ENCODE assay signal across 12 cellular contexts in genomic region chr1:203536981-203537455, GRCh38. TPM values are rescaled to one million over a fixed set of nuclear protein-coding genes. Genes with fewer than 3 reads are reported as not detected.
A peak's percentile ranks its signal among the peaks of the same experiment; 100 is the strongest.
DNase-seq lines count a peak whose midpoint lies in the region; ATAC-seq and TF ChIP-seq lines count a peak whose summit lies in the region.
"Had no signal": no experiment of that assay in that cellular context is flagged by ENCODE, and none has a peak within 500 bp of the region (broad histone marks: within the 10 kb centered on the region; RNA-seq: fewer than 3 reads in every experiment).

No MANE protein-coding gene starts in this region.

- no peaks in the 10 kb centered on the region for H4K20me1 ChIP-seq in hepatocyte (ENCODE audit: insufficient read depth, poor library complexity, severe bottlenecking)

- TF ChIP-seq RAD21 in Ishikawa (IDR thresholded peaks at IDR 0.05; ENCODE audit: low read depth) = no peak

- H3K4me3 Mint-ChIP-seq in WTC11 (no peak overlapping the region), CD14-positive monocyte (no peak overlapping the region)
- no peak overlapping the region for H3K4me3 Mint-ChIP-seq in activated CD8-positive, alpha-beta T cell treated with anti-CD3 and anti-CD28 coated beads, Interleukin-2, amount 10 ng/mL, durations not matched to agents 7 days and 5 days
- H3K4me3 Mint-ChIP-seq: memory B cell had no signal

- H3K9me2 ChIP-seq in hepatocyte (replicated peaks; ENCODE audit: insufficient read depth) = no peaks in the 10 kb centered on the region

- H3K9me3 ChIP-seq in hepatocyte (ENCODE audit: low read depth) (no peaks in the 10 kb centered on the region), stomach smooth muscle (ENCODE audit: control insufficient read depth in 2 of 2, low read length in 2 of 2) (no peaks in the 10 kb centered on the region)

- H3K27me3 ChIP-seq in hepatocyte = no peaks in the 10 kb centered on the region
- no peaks in the 10 kb centered on the region for H3K27me3 ChIP-seq in stomach smooth muscle (ENCODE audit: control insufficient read depth in 1 of 2, insufficient read depth in 2 of 2, low read length in 2 of 2)

- CTCF ChIA-PET in WTC11 (lab: Charles Lee) = no interaction called here
- CTCF ChIA-PET in activated CD8-positive, alpha-beta T cell treated with anti-CD3 and anti-CD28 coated beads, Interleukin-2, amount 10 ng/mL, durations not matched to agents 7 days and 5 days (lab: Charles Lee) = interaction anchor here (1.2 kb wide), 1 partner anchor 164 kb away, joined by 3 read pairs; no protein-coding TSS in a partner anchor

- peaks cover 8% of the 10 kb centered on the region for H3K4me1 Mint-ChIP-seq in WTC11
- peaks cover 8% of the 10 kb centered on the region for H3K4me1 Mint-ChIP-seq in CD14-positive monocyte
- no peaks in the 10 kb centered on the region for H3K4me1 Mint-ChIP-seq in activated CD8-positive, alpha-beta T cell treated with anti-CD3 and anti-CD28 coated beads, Interleukin-2, amount 10 ng/mL, durations not matched to agents 7 days and 5 days (ENCODE audit: low read depth)
- H3K4me1 Mint-ChIP-seq: memory B cell had no signal

- no peak overlapping the region for H3K9ac ChIP-seq in stomach smooth muscle (ENCODE audit: low read length in 2 of 2)

- H2AFZ ChIP-seq in hepatocyte = no peak overlapping the region

- H3K27me3 Mint-ChIP-seq in WTC11 (ENCODE audit: low read depth) (no peaks in the 10 kb centered on the region; the same call in 1 of the 2 replicates), CD14-positive monocyte (ENCODE audit: low read depth in 3 of 3) (peaks cover 0 to 3% (median 2%) of the 10 kb centered on the region in 3 donors)
- peaks cover 10% of the 10 kb centered on the region for H3K27me3 Mint-ChIP-seq in activated CD8-positive, alpha-beta T cell treated with anti-CD3 and anti-CD28 coated beads, Interleukin-2, amount 10 ng/mL, durations not matched to agents 7 days and 5 days (ENCODE audit: low read depth)

- WGBS in hepatocyte (ENCODE audit: low lambda C conversion rate, missing lambda C conversion rate) = 43% methylated on average over 3 of the region's 3 CpGs

- H3K36me3 ChIP-seq in hepatocyte (replicated peaks; ENCODE audit: insufficient read depth, low read depth) (no peaks in the 10 kb centered on the region), stomach smooth muscle (ENCODE audit: control insufficient read depth in 2 of 2, insufficient read depth in 2 of 2, low read length in 2 of 2) (no peaks in the 10 kb centered on the region)

- no peak overlapping the region for H3K4me3 ChIP-seq in hepatocyte
- H3K4me3 ChIP-seq in stomach smooth muscle (ENCODE audit: low read length in 2 of 2) = no peak overlapping the region

- H3K4me1 ChIP-seq in hepatocyte (ENCODE audit: insufficient read depth) (peaks cover 39% of the 10 kb centered on the region), stomach smooth muscle (ENCODE audit: control insufficient read depth, insufficient read depth, low read length) (peaks cover 33% of the 10 kb centered on the region)

- POLR2A ChIA-PET in WTC11 (lab: Charles Lee) = no interaction called here
- POLR2A ChIA-PET in activated CD8-positive, alpha-beta T cell treated with anti-CD3 and anti-CD28 coated beads, Interleukin-2, amount 10 ng/mL, durations not matched to agents 7 days and 5 days (lab: Charles Lee) = no interaction called here

- TF ChIP-seq EP300 in Ishikawa (IDR thresholded peaks at IDR 0.05; ENCODE audit: borderline replicate concordance) = no peak

- no peaks in the 10 kb centered on the region for H3K9me3 Mint-ChIP-seq in WTC11
- H3K9me3 Mint-ChIP-seq in CD14-positive monocyte = no peaks in the 10 kb centered on the region
- no peaks in the 10 kb centered on the region for H3K9me3 Mint-ChIP-seq in activated CD8-positive, alpha-beta T cell treated with anti-CD3 and anti-CD28 coated beads, Interleukin-2, amount 10 ng/mL, durations not matched to agents 7 days and 5 days (ENCODE audit: insufficient read depth)
- H3K9me3 Mint-ChIP-seq: memory B cell had no signal

- no peaks in the 10 kb centered on the region for H3K36me3 Mint-ChIP-seq in WTC11
- no peaks in the 10 kb centered on the region for H3K36me3 Mint-ChIP-seq in CD14-positive monocyte
- H3K36me3 Mint-ChIP-seq in activated CD8-positive, alpha-beta T cell treated with anti-CD3 and anti-CD28 coated beads, Interleukin-2, amount 10 ng/mL, durations not matched to agents 7 days and 5 days (ENCODE audit: low read depth) = no peaks in the 10 kb centered on the region
- H3K36me3 Mint-ChIP-seq: memory B cell had no signal

- DNase-seq in WTC11 (ENCODE audit: low spot score) (no peak), hepatocyte (ENCODE audit: low spot score) (peak; percentile 82), GDM1 (lab: John Stamatoyannopoulos, UW) (no peak), CD14-positive monocyte (ENCODE audit: low spot score) (no peak), NCI-H2107 treated with DMSO at 0.1 percent for 48 hours (lab: John Stamatoyannopoulos, UW; ENCODE audit: unreplicated experiment) (no peak)
- DNase-seq in activated CD8-positive, alpha-beta T cell treated with anti-CD3 and anti-CD28 coated beads, Interleukin-2, amount 10 ng/mL, durations not matched to agents 7 days and 5 days = no peak
- DNase-seq: activated naive CD4-positive, alpha-beta T cell treated with Interleukin-2 at 50 U/mL for 16 hours; NCI-H69 had no signal

- no peaks in the 10 kb centered on the region for H3K79me2 ChIP-seq in hepatocyte

- H3K27ac Mint-ChIP-seq in WTC11 (no peak overlapping the region), CD14-positive monocyte (peak overlapping the region in 2 of 7 donors; percentile 9 to 66)
- no peak overlapping the region for H3K27ac Mint-ChIP-seq in activated CD8-positive, alpha-beta T cell treated with anti-CD3 and anti-CD28 coated beads, Interleukin-2, amount 10 ng/mL, durations not matched to agents 7 days and 5 days
- H3K27ac Mint-ChIP-seq: memory B cell had no signal

- intact Hi-C loops in CD14-positive monocyte (cut with micrococcal nuclease) = no loop called here

- no peak for ATAC-seq in WTC11
- ATAC-seq in activated CD8-positive, alpha-beta T cell treated with anti-CD3 and anti-CD28 coated beads, Interleukin-2, amount 10 ng/mL, durations not matched to agents 7 days and 5 days = no peak

- no peak overlapping the region for H3K4me2 ChIP-seq in hepatocyte

- TF ChIP-seq CTCF in WTC11 (IDR thresholded peaks at IDR 0.05) (no peak), hepatocyte (IDR thresholded peaks at IDR 0.05; ENCODE audit: poor library complexity) (no peak), CD14-positive monocyte (IDR thresholded peaks at IDR 0.05) (no peak)

- H3K27ac ChIP-seq in hepatocyte = peak overlapping the region; percentile 83
- peak overlapping the region; percentile 64 for H3K27ac ChIP-seq in stomach smooth muscle (ENCODE audit: low read length)

TF ChIP-seq in Ishikawa, 13 proteins besides CTCF, POLR2A, EP300 and RAD21 (continues in another document):
- no peak for TF ChIP-seq REST (IDR thresholded peaks at IDR 0.05; ENCODE audit: low read depth)

TF ChIP-seq in WTC11, 78 proteins besides CTCF, POLR2A, EP300 and RAD21:
- no peak for TF ChIP-seq IRF2 (CRISPR knock-in tag; IDR thresholded peaks at IDR 0.05; ENCODE audit: borderline replicate concordance, low read depth)
- TF ChIP-seq GABPB1 (CRISPR knock-in tag; IDR thresholded peaks at IDR 0.05) = peak; percentile 85

RNA-seq across cellular contexts. Expression of gene OPTC, which starts 43.1 kb away (rescaled TPM):
- total RNA-seq in WTC11 (2021) (0.55 to 1.2 TPM (median 0.76 TPM) in 3 replicates), hepatocyte (not detected in 2 replicates)
- polyA plus RNA-seq in hepatocyte (0.28 TPM in 1 of 2 replicates, not detected in the other), CD14-positive monocyte (not detected)
- total RNA-seq in activated CD8-positive, alpha-beta T cell treated with anti-CD3 and anti-CD28 coated beads, Interleukin-2, amount 10 ng/mL, durations not matched to agents 7 days and 5 days = not detected
- total RNA-seq: endothelial cell of umbilical vein had no signal
- polyA plus RNA-seq: endothelial cell of umbilical vein had no signal
